In genomic region chr1:8625981-8626898, GRCh38 we compare ENCODE assay signal across 12 cellular contexts.
DNase-seq lines count a peak whose midpoint lies in the region; ATAC-seq, FAIRE-seq and TF ChIP-seq lines count a peak whose summit lies in the region.
"Had no signal": no experiment of that assay in that cellular context is flagged by ENCODE, and none has a peak within 500 bp of the region (broad histone marks: within the 10 kb centered on the region; RNA-seq: fewer than 3 reads in every experiment).

No MANE protein-coding gene starts in this region.

- no peak for TF ChIP-seq CTCF in Panc1 (IDR thresholded peaks at IDR 0.05)
- no peak for TF ChIP-seq CTCF in endothelial cell (IDR thresholded peaks at IDR 0.05; ENCODE audit: unreplicated experiment)
- TF ChIP-seq CTCF in osteoblast (IDR thresholded peaks at IDR 0.05; ENCODE audit: extremely low read depth, low read depth, low read length) = no peak
- TF ChIP-seq CTCF in mucosa of descending colon (IDR thresholded peaks at IDR 0.05) = no peak

- no TSS peak for BruUV-seq in Panc1 (replicated peaks; lab: Mats Ljungman, UMichigan)

- DNase-seq in GM19239 (ENCODE audit: insufficient read length, low spot score) (no peak), Panc1 (ENCODE audit: low read depth, low spot score) (no peak), endothelial cell (ENCODE audit: low spot score) (no peak), osteoblast (ENCODE audit: insufficient read length, low spot score, missing footprints) (peak; percentile 37), mucosa of descending colon (no peak), caudate nucleus (lab: John Stamatoyannopoulos, UW) (no peak)
- DNase-seq: activated CD8-positive, alpha-beta memory T cell treated with anti-CD3 and anti-CD28 coated beads, Interleukin-2, amount 50 U/mL, for 48 hours; gastrocnemius medialis had no signal

- no peaks in the 10 kb centered on the region for H3K36me3 Mint-ChIP-seq in endothelial cell (ENCODE audit: low read depth, unreplicated experiment)

- no peaks in the 10 kb centered on the region for H3K27me3 ChIP-seq in Panc1 (ENCODE audit: control insufficient read depth, insufficient read depth, low read length)
- H3K27me3 ChIP-seq in osteoblast (ENCODE audit: insufficient read depth, low read length) = no peaks in the 10 kb centered on the region
- H3K27me3 ChIP-seq: gastrocnemius medialis had no signal

- H3K4me2 ChIP-seq in osteoblast (ENCODE audit: insufficient read depth, low read length) = peak overlapping the region; percentile 43

- no peak overlapping the region for H3K4me3 Mint-ChIP-seq in endothelial cell (ENCODE audit: unreplicated experiment)

- CTCF ChIA-PET in Panc1 (lab: Charles Lee) = no interaction called here

- in situ Hi-C loops in Panc1 (cut with HindIII; ENCODE audit: low pct_unique_long_range_greater_than_20kb, low sequenced_read_pairs) = no loop called here

- FAIRE-seq in GM19239 (lab: Jason Lieb, UNC) = peak; percentile 68

- H3K4me3 ChIP-seq in Panc1 (ENCODE audit: low read depth in 2 of 2, low read length in 2 of 2) (no peak overlapping the region), osteoblast (ENCODE audit: insufficient read depth, low read length) (peak overlapping the region; percentile 1), mucosa of descending colon (no peak overlapping the region)
- H3K4me3 ChIP-seq: gastrocnemius medialis, thoracic aorta had no signal

- peak overlapping the region; percentile 7 for H2AFZ ChIP-seq in osteoblast (ENCODE audit: low read length)

- H3K27ac ChIP-seq in Panc1 (ENCODE audit: low read length) (peak overlapping the region; percentile 56), osteoblast (ENCODE audit: low read depth, low read length) (peak overlapping the region; percentile 90), caudate nucleus (ENCODE audit: low read depth, low read length) (no peak overlapping the region)
- H3K27ac ChIP-seq: gastrocnemius medialis, thoracic aorta had no signal

- intact Hi-C loops in Panc1 (cut with micrococcal nuclease; ENCODE audit: unreplicated experiment) = no loop called here
- intact Hi-C loops in mucosa of descending colon (cut with DNase I, micrococcal nuclease) = no loop called here

- peak overlapping the region; percentile 10 for H3K27ac Mint-ChIP-seq in endothelial cell (ENCODE audit: unreplicated experiment)

- H3K36me3 ChIP-seq in Panc1 (ENCODE audit: control insufficient read depth, insufficient read depth, low read length) = no peaks in the 10 kb centered on the region
- no peaks in the 10 kb centered on the region for H3K36me3 ChIP-seq in osteoblast (ENCODE audit: insufficient read depth, low read length)
- H3K36me3 ChIP-seq in mucosa of descending colon (ENCODE audit: low read depth) = no peaks in the 10 kb centered on the region
- H3K36me3 ChIP-seq: gastrocnemius medialis, thoracic aorta had no signal

- POLR2A ChIA-PET in Panc1 (lab: Charles Lee) = no interaction called here

- H3K9me3 Mint-ChIP-seq in endothelial cell (ENCODE audit: unreplicated experiment) = no peaks in the 10 kb centered on the region

- peaks cover 41% of the 10 kb centered on the region for H3K4me1 Mint-ChIP-seq in endothelial cell (ENCODE audit: unreplicated experiment)

- H3K4me1 ChIP-seq in Panc1 (ENCODE audit: control insufficient read depth, insufficient read depth, low read length) (peaks cover 31% of the 10 kb centered on the region), osteoblast (ENCODE audit: insufficient read depth, low read length) (peaks cover 43% of the 10 kb centered on the region), mucosa of descending colon (ENCODE audit: low read depth) (peaks cover 16% of the 10 kb centered on the region)

- peak; percentile 84 for ATAC-seq in Panc1
- no peak for ATAC-seq in mucosa of descending colon
- ATAC-seq in HG02870 (IDR thresholded peaks at IDR 0.05; ENCODE audit: unreplicated experiment) = no peak
- ATAC-seq in HG02623 (IDR thresholded peaks at IDR 0.05; ENCODE audit: unreplicated experiment) = no peak
- ATAC-seq: gastrocnemius medialis, sciatic nerve had no signal

- H3K9me3 ChIP-seq in Panc1 (ENCODE audit: control insufficient read depth, insufficient read depth, low read depth, low read length) = no peaks in the 10 kb centered on the region
- no peaks in the 10 kb centered on the region for H3K9me3 ChIP-seq in osteoblast (ENCODE audit: low read depth, low read length)
- no peaks in the 10 kb centered on the region for H3K9me3 ChIP-seq in mucosa of descending colon
- H3K9me3 ChIP-seq: gastrocnemius medialis, thoracic aorta had no signal

- H3K79me2 ChIP-seq in osteoblast (ENCODE audit: insufficient read depth, low read length) = peaks cover 30% of the 10 kb centered on the region

- no peaks in the 10 kb centered on the region for H4K20me1 ChIP-seq in osteoblast (ENCODE audit: insufficient read depth, low read length)

- H3K27me3 Mint-ChIP-seq in endothelial cell (ENCODE audit: unreplicated experiment) = no peaks in the 10 kb centered on the region
